ENCODE assay signal across 8 cellular contexts in the genomic region with DNA sequence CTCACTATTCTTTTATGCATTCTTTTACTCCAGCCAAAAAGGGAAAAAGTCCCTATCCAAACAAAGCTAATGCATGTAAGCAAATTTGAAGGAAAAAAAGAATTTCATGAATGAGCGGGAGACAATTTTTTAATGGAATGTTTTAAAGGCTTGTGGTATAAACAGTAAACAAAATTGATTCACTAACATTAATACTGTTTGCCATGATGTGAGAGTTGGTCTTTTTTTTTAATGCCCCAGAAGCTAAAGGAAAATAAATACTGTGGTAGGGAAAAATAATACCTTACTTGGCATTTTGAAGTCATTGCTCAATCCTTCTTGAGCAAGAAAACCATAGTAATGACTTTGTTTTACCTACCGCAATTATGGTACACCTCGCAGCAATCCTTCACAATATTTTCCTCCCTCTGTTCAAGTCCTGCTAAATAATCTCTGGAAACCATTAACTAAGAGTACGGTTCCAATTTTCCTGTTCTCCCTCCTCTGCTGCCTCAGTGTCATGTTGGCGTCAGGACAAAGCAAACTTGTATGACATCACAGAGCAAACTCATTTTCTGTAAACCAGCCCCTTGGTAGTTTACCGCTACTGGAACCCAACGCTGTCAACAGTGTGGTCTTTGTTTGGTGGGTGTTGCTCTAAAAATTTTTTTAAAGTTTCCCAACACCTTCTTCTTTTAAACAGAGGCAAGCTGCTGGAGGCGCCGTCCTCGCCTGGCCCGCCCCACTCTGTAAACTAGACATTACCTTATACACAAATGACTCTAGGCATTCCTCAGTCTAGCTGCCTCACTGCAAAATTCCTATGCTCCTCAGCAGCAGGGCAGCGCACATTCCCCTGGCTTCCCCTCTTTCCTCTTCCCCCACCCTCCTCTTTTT.
A peak's percentile ranks its signal among the peaks of the same experiment; 100 is the strongest.
DNase-seq lines count a peak whose midpoint lies in the region; ATAC-seq and TF ChIP-seq lines count a peak whose summit lies in the region.

No MANE protein-coding gene starts in this region.

- H3K27me3 ChIP-seq in OCI-LY3 (ENCODE audit: low read depth, low read length) (no peaks in the 10 kb centered on the region), uterus (no peaks in the 10 kb centered on the region)

- no peak for TF ChIP-seq POLR2A in uterus (IDR thresholded peaks at IDR 0.05)

- no peak for ATAC-seq in GM18520 (IDR thresholded peaks at IDR 0.05; ENCODE audit: unreplicated experiment)

- H3K9ac ChIP-seq in OCI-LY3 (ENCODE audit: low read length): peak overlapping the region; percentile 62

- DNase-seq in DMS53 (lab: John Stamatoyannopoulos, UW) (peak; percentile 76), coronary artery (ENCODE audit: low spot score) (no peak), medulla oblongata (ENCODE audit: extremely low spot score) (peak; percentile 54), uterus (no peak), LoVo (ENCODE audit: low spot score) (no peak)
- DNase-seq in effector CD4-positive, alpha-beta T cell: no peak

- H3K36me3 ChIP-seq in OCI-LY3 (replicated peaks; ENCODE audit: low read depth, low read length) (peaks cover 10% of the 10 kb centered on the region), uterus (no peaks in the 10 kb centered on the region)

- H3K27ac ChIP-seq in OCI-LY3 (ENCODE audit: low read length) (peak overlapping the region; percentile 77), coronary artery (peak overlapping the region; percentile 83 to 84), uterus (peak overlapping the region; percentile 85 to 89)

- peak overlapping the region; percentile 82 for H3K4me2 ChIP-seq in OCI-LY3 (ENCODE audit: low read length)

- H3K4me1 ChIP-seq in OCI-LY3 (ENCODE audit: low read length) (peaks cover 93% of the 10 kb centered on the region), uterus (peaks cover 0 to 20% of the 10 kb centered on the region in 2 donors)

- H3K79me2 ChIP-seq in OCI-LY3 (ENCODE audit: low read length): no peaks in the 10 kb centered on the region

- H3K4me3 ChIP-seq in OCI-LY3 (ENCODE audit: low read length) (peak overlapping the region; percentile 58; the same call in 1 of the 2 replicates), coronary artery (peak overlapping the region; percentile 50), uterus (peak overlapping the region in 1 of 2 donors; percentile 3)

- H2AFZ ChIP-seq in OCI-LY3 (ENCODE audit: low read depth, low read length): peak overlapping the region; percentile 42

- H3K9me3 ChIP-seq in OCI-LY3 (ENCODE audit: insufficient read depth, low read length): peaks cover 5% of the 10 kb centered on the region
- H3K9me3 ChIP-seq in uterus: no peaks in the 10 kb centered on the region

- intact Hi-C loops in uterus (cut with DNase I; ENCODE audit: low total_unique reads): no loop called here

- H4K20me1 ChIP-seq in OCI-LY3 (ENCODE audit: insufficient read depth, low read length): no peaks in the 10 kb centered on the region

- TF ChIP-seq CTCF in OCI-LY3 (IDR thresholded peaks at IDR 0.05; ENCODE audit: low read depth, low read length) (no peak), coronary artery (IDR thresholded peaks at IDR 0.05) (no peak), uterus (IDR thresholded peaks at IDR 0.05) (no peak)

Comparison
In these comparisons a context has a peak if more than half of its experiments do, and no peak if none do; other contexts are left out.
1. DNase-seq: peak in DMS53 (single experiment) and medulla oblongata (single experiment); none in coronary artery (single experiment), uterus (0 of 2), LoVo (single experiment) and effector CD4-positive, alpha-beta T cell (single experiment).
2. Peak in every context shown above with its lines, with median percentiles within 50 percentile points of each other: H3K27ac ChIP-seq.